6 cellular contexts compared by ENCODE assay signal in the genomic region with DNA sequence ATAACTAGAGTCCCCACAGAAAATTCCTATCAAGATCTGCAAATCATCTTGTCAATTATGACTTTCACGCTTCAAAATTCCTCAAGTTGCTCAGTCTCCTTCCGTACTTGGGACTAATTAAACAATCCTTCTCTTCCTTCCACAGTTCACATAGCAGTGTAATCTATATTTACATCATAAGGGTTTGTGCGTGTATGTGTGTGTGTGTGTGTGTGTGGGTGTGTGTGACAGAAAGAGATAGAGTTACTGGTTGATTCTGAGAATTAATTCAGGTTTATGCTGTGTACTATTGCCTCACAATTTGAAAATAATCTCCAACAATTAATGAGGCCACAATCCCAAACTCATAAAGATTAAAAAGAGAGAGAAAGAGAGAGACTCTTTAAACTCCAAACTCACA.
"Had no signal": no experiment of that assay in that cellular context is flagged by ENCODE, and none has a peak within 500 bp of the region (broad histone marks: within the 10 kb centered on the region; RNA-seq: fewer than 3 reads in every experiment).

No MANE protein-coding gene starts in this region.

- H3K27ac ChIP-seq: HL-60 had no signal

- H2AFZ ChIP-seq: GM23338 had no signal

- H3K4me3 ChIP-seq: GM23338 had no signal

- DNase-seq: H9, HCEC 1CT, HFFc6, KBM-7 had no signal

- H3K4me2 ChIP-seq: GM23338 had no signal
